Comparison of ENCODE assay signal across 1 cellular context in genomic region chr9:35691325-35691631, GRCh38.
TF ChIP-seq lines count a peak whose summit lies in the region.

No MANE protein-coding gene starts in this region.

TF ChIP-seq in K562, 482 proteins besides CTCF, POLR2A, EP300 and RAD21:
- no peak for TF ChIP-seq EP400 (IDR thresholded peaks at IDR 0.05)
- peak; percentile 9; the same call in 1 of the 2 replicates for TF ChIP-seq VEZF1 (CRISPR knock-in tag; IDR thresholded peaks at IDR 0.05)
